ENCODE assay signal across 16 cellular contexts in the genomic region with DNA sequence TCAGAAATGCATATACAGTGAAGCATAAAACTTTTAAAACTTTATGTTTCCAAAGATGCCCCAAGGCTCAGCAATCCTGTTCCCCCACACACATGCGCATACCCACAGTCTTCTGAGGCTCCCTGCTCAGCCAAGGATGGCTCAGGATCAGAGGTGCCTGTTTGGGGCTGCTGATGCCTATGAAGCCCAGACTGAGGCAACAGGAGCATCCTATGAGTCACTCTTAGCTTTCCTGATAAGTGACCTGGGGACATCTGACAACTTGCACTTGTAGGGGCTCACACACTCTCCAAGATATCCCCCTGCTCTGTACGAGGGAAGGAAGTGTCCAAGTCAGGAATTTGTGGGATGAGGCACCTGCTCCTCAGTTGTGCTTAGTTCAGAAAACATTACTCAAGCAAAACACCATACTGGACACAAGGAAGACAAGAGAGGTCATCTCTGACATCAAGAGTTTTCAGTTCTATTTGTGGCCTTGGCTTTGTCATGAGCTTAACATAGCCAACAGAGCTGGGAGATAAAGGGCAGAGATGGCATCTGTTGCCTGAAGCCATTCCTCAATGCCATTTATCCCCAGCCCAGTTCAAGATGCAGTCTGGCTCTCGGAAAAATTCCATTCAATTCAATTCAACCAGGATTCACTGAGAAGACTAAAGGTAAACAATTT.
"Had no signal": no experiment of that assay in that cellular context is flagged by ENCODE, and none has a peak within 500 bp of the region (broad histone marks: within the 10 kb centered on the region; RNA-seq: fewer than 3 reads in every experiment).

No MANE protein-coding gene starts in this region.

- H3K27ac ChIP-seq: breast epithelium, foreskin keratinocyte, suprapubic skin, transverse colon had no signal

- H3K27me3 ChIP-seq: breast epithelium, foreskin keratinocyte, suprapubic skin, transverse colon had no signal

- DNase-seq: activated CD4-positive, alpha-beta T cell treated with anti-CD3 and anti-CD28 coated beads, Interleukin-2, amount 10 ng/mL, durations not matched to agents 7 days and 5 days; activated CD8-positive, alpha-beta memory T cell treated with anti-CD3 and anti-CD28 coated beads, Interleukin-2, amount 50 U/mL, for 4 hours; activated naive CD4-positive, alpha-beta T cell treated with anti-CD3 and anti-CD28 coated beads for 36 hours; activated T-cell treated with anti-CD3 and anti-CD28 coated beads, Interleukin-2, amount 50 U/mL, for 4 hours; effector memory CD8-positive, alpha-beta T cell; foreskin keratinocyte; head of caudate nucleus; nucleus accumbens; small intestine; stimulated activated CD4-positive, alpha-beta T cell treated with anti-CD3 and anti-CD28 coated beads, Interleukin-15, amount 100 ng/mL, for 24 hours; stimulated activated CD4-positive, alpha-beta T cell treated with anti-CD3 and anti-CD28 coated beads, Interleukin-2, amount 100 ng/mL, for 48 hours; transverse colon had no signal

- H3K9me3 ChIP-seq: breast epithelium, suprapubic skin, transverse colon had no signal

- H3K4me1 ChIP-seq: breast epithelium, suprapubic skin, transverse colon had no signal

- ATAC-seq: activated CD4-positive, CD25-positive, alpha-beta regulatory T cell treated with anti-CD3 and anti-CD28 coated beads, Interleukin-2, amount 50 U/mL, for 24 hours; activated T-cell treated with anti-CD3 and anti-CD28 coated beads, Interleukin-2, amount 50 U/mL, for 4 hours; effector memory CD8-positive, alpha-beta T cell; foreskin keratinocyte had no signal

- FAIRE-seq: astrocyte, small intestine had no signal

- H3K4me3 ChIP-seq: breast epithelium, suprapubic skin, transverse colon had no signal
